ENCODE assay signal across 9 cellular contexts in genomic region chr17:6455321-6455705, GRCh38. TPM values are rescaled to one million over a fixed set of nuclear protein-coding genes. Genes with fewer than 3 reads are reported as not detected.
DNase-seq lines count a peak whose midpoint lies in the region; ATAC-seq and TF ChIP-seq lines count a peak whose summit lies in the region.
"Had no signal": no experiment of that assay in that cellular context is flagged by ENCODE, and none has a peak within 500 bp of the region (broad histone marks: within the 10 kb centered on the region; RNA-seq: fewer than 3 reads in every experiment).

No MANE protein-coding gene starts in this region.

- DNase-seq in NCI-H526 treated with DMSO at 0.1 percent for 48 hours (lab: John Stamatoyannopoulos, UW) (peak; percentile 2), chondrocyte (ENCODE audit: low spot score) (peak; percentile 86), mucosa of gallbladder (ENCODE audit: low spot score) (peak; percentile 21), NCI-H524 treated with DMSO at 0.1 percent for 48 hours (lab: John Stamatoyannopoulos, UW) (no peak)

- H4K20me1 ChIP-seq in BLaER1 treated with 17β-estradiol and CSF1 and Interleukin-3, amounts not matched to agents 10 nM and 100 nM = peaks cover 0 to 40% (median 22%) of the 10 kb centered on the region in 11 experiments; a peak in 14 of 22 replicates

- H3K27ac ChIP-seq in BLaER1 treated with 17β-estradiol and CSF1 and Interleukin-3, amounts not matched to agents 10 nM and 100 nM = peak overlapping the region in 6 of 11 experiments; percentile 29 to 61 (median 54); a peak in 9 of 22 replicates
- H3K27ac ChIP-seq: SK-N-MC had no signal

- peaks cover 4% of the 10 kb centered on the region for H3K36me3 Mint-ChIP-seq in chondrocyte (ENCODE audit: low read depth)

- no peak for TF ChIP-seq CTCF in chondrocyte (IDR thresholded peaks at IDR 0.05)

- peaks cover 26 to 68% (median 66%) of the 10 kb centered on the region in 10 experiments for H3K4me1 ChIP-seq in BLaER1 treated with 17β-estradiol and CSF1 and Interleukin-3, amounts not matched to agents 10 nM and 100 nM

- ATAC-seq in HG03442 (IDR thresholded peaks at IDR 0.05; ENCODE audit: unreplicated experiment) (no peak), GM18502 (IDR thresholded peaks at IDR 0.05; ENCODE audit: poor library complexity, unreplicated experiment) (no peak), GM18498 (IDR thresholded peaks at IDR 0.05; ENCODE audit: unreplicated experiment) (no peak)

- H3K4me1 Mint-ChIP-seq in chondrocyte (ENCODE audit: low read depth) = peaks cover 10% of the 10 kb centered on the region

- peaks cover 0 to 3% (median 0%) of the 10 kb centered on the region in 11 experiments; a peak in 5 of 22 replicates for H3K36me3 ChIP-seq in BLaER1 treated with 17β-estradiol and CSF1 and Interleukin-3, amounts not matched to agents 10 nM and 100 nM

- H3K27ac Mint-ChIP-seq in chondrocyte (ENCODE audit: unreplicated experiment) = no peak overlapping the region

- no peaks in the 10 kb centered on the region for H3K9me3 ChIP-seq in BLaER1 treated with 17β-estradiol and CSF1 and Interleukin-3, amounts not matched to agents 10 nM and 100 nM (replicated peaks in 1 of 11)

- H3K4me3 ChIP-seq in BLaER1 treated with 17β-estradiol and CSF1 and Interleukin-3, amounts not matched to agents 10 nM and 100 nM = peak overlapping the region in 3 of 10 experiments; percentile 0 to 28 (median 25); a peak in 3 of 20 replicates
- H3K4me3 ChIP-seq: SK-N-MC had no signal

- peak overlapping the region; percentile 62 to 84 (median 77) for H3K4me2 ChIP-seq in BLaER1 treated with 17β-estradiol and CSF1 and Interleukin-3, amounts not matched to agents 10 nM and 100 nM

- H3K9ac ChIP-seq in BLaER1 treated with 17β-estradiol and CSF1 and Interleukin-3, amounts not matched to agents 10 nM and 100 nM = peak overlapping the region in 3 of 11 experiments; percentile 48 to 59 (median 51); a peak in 6 of 22 replicates

- peaks cover 15% of the 10 kb centered on the region for H3K27me3 Mint-ChIP-seq in chondrocyte (ENCODE audit: low read depth)

- peak overlapping the region; percentile 60 for H3K4me3 Mint-ChIP-seq in chondrocyte (ENCODE audit: unreplicated experiment)

- no peaks in the 10 kb centered on the region for H3K9me3 Mint-ChIP-seq in chondrocyte (ENCODE audit: low read depth)

- peaks cover 0 to 35% (median 5%) of the 10 kb centered on the region in 11 experiments; a peak in 11 of 22 replicates for H3K27me3 ChIP-seq in BLaER1 treated with 17β-estradiol and CSF1 and Interleukin-3, amounts not matched to agents 10 nM and 100 nM

RNA-seq across cellular contexts. Expression of gene PIMREG, which starts 11.1 kb away (rescaled TPM):
- total RNA-seq in chondrocyte = 5.2 to 7.4 TPM (median 7.0 TPM) in 3 replicates
- total RNA-seq in mucosa of gallbladder = 1.4 TPM

RNA-seq across cellular contexts. Expression of gene AIPL1, which starts 20.4 kb away (rescaled TPM):
- total RNA-seq in chondrocyte = not detected in 3 replicates
- not detected for total RNA-seq in mucosa of gallbladder
